ENCODE assay signal across 10 cellular contexts in the genomic region with DNA sequence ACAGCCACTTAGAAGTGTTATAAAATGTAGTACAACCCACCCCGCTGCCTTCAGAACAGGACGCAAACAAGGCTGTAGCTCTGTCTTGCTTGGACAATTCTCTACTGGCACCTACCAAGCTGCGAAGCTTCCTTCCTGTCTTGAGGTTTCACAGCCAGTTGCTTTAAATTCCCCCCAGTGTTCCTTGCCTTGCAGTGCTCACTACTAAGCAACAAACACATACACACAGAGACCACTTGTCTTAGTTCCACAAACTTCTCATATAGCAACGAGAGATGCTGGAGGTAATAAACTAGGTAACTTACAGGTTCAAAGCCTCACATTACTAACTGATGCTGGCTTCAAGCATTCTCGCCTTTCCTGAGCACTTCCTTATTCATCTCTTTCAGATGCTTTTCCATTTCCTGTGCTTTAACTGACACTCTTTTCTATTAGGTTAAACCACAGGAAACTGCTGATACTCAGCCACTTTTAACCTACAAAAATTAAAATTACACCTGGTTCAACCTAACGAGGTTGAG.
DNase-seq lines count a peak whose midpoint lies in the region; ATAC-seq and TF ChIP-seq lines count a peak whose summit lies in the region.
"Had no signal": no experiment of that assay in that cellular context is flagged by ENCODE, and none has a peak within 500 bp of the region (broad histone marks: within the 10 kb centered on the region; RNA-seq: fewer than 3 reads in every experiment).

No MANE protein-coding gene starts in this region.

- TF ChIP-seq POLR2A in suprapubic skin (IDR thresholded peaks at IDR 0.05) = no peak

- no peak overlapping the region for H3K27ac ChIP-seq in suprapubic skin

- H3K36me3 Mint-ChIP-seq in activated CD8-positive, alpha-beta T cell treated with anti-CD3 and anti-CD28 coated beads, Interleukin-2, amount 10 ng/mL, durations not matched to agents 7 days and 5 days (ENCODE audit: low read depth) = peaks cover 57% of the 10 kb centered on the region
- peaks cover 8% of the 10 kb centered on the region for H3K36me3 Mint-ChIP-seq in progenitor cell of endocrine pancreas (ENCODE audit: insufficient read depth)

- peaks cover 44% of the 10 kb centered on the region for H3K9me3 Mint-ChIP-seq in activated CD8-positive, alpha-beta T cell treated with anti-CD3 and anti-CD28 coated beads, Interleukin-2, amount 10 ng/mL, durations not matched to agents 7 days and 5 days (ENCODE audit: insufficient read depth)
- H3K9me3 Mint-ChIP-seq in progenitor cell of endocrine pancreas (ENCODE audit: low read depth) = peaks cover 27% of the 10 kb centered on the region

- H3K4me1 Mint-ChIP-seq in activated CD8-positive, alpha-beta T cell treated with anti-CD3 and anti-CD28 coated beads, Interleukin-2, amount 10 ng/mL, durations not matched to agents 7 days and 5 days (ENCODE audit: low read depth) = peaks cover 29% of the 10 kb centered on the region
- peaks cover 6% of the 10 kb centered on the region for H3K4me1 Mint-ChIP-seq in progenitor cell of endocrine pancreas (ENCODE audit: low read depth)

- TF ChIP-seq CTCF in suprapubic skin (IDR thresholded peaks at IDR 0.05) (no peak), progenitor cell of endocrine pancreas (IDR thresholded peaks at IDR 0.05; ENCODE audit: unreplicated experiment) (no peak)

- no peaks in the 10 kb centered on the region for H3K36me3 ChIP-seq in suprapubic skin

- H3K9me3 ChIP-seq in suprapubic skin = peaks cover 9% of the 10 kb centered on the region

- CTCF ChIA-PET in activated CD8-positive, alpha-beta T cell treated with anti-CD3 and anti-CD28 coated beads, Interleukin-2, amount 10 ng/mL, durations not matched to agents 7 days and 5 days (lab: Charles Lee) = interaction anchor here (1.5 to 1.8 kb wide), 2 partner anchors 89 to 197 kb away, joined by 3 to 7 read pairs; no protein-coding TSS in a partner anchor

- H3K4me1 ChIP-seq in suprapubic skin = no peaks in the 10 kb centered on the region

- peak; percentile 63 for ATAC-seq in HG02943 (IDR thresholded peaks at IDR 0.05; ENCODE audit: low read depth, unreplicated experiment)
- ATAC-seq in activated CD8-positive, alpha-beta T cell treated with anti-CD3 and anti-CD28 coated beads, Interleukin-2, amount 10 ng/mL, durations not matched to agents 7 days and 5 days = peak; percentile 91

- H3K4me3 ChIP-seq in suprapubic skin = no peak overlapping the region

- WGBS in suprapubic skin = 66% methylated on average over 6 of the region's 6 CpGs

- POLR2A ChIA-PET in activated CD8-positive, alpha-beta T cell treated with anti-CD3 and anti-CD28 coated beads, Interleukin-2, amount 10 ng/mL, durations not matched to agents 7 days and 5 days (lab: Charles Lee) = no interaction called here

- H3K27ac Mint-ChIP-seq in activated CD8-positive, alpha-beta T cell treated with anti-CD3 and anti-CD28 coated beads, Interleukin-2, amount 10 ng/mL, durations not matched to agents 7 days and 5 days = peak overlapping the region; percentile 93
- H3K27ac Mint-ChIP-seq in progenitor cell of endocrine pancreas = no peak overlapping the region

- no peak for TF ChIP-seq EP300 in suprapubic skin (IDR thresholded peaks at IDR 0.05)

- H3K27me3 ChIP-seq in suprapubic skin = no peaks in the 10 kb centered on the region

- H3K4me3 Mint-ChIP-seq in activated CD8-positive, alpha-beta T cell treated with anti-CD3 and anti-CD28 coated beads, Interleukin-2, amount 10 ng/mL, durations not matched to agents 7 days and 5 days = peak overlapping the region; percentile 46
- no peak overlapping the region for H3K4me3 Mint-ChIP-seq in progenitor cell of endocrine pancreas (ENCODE audit: low read depth)

- no peaks in the 10 kb centered on the region for H3K27me3 Mint-ChIP-seq in activated CD8-positive, alpha-beta T cell treated with anti-CD3 and anti-CD28 coated beads, Interleukin-2, amount 10 ng/mL, durations not matched to agents 7 days and 5 days (ENCODE audit: low read depth)
- no peaks in the 10 kb centered on the region for H3K27me3 Mint-ChIP-seq in progenitor cell of endocrine pancreas

- DNase-seq in activated CD8-positive, alpha-beta memory T cell treated with anti-CD3 and anti-CD28 coated beads for 1 hour (ENCODE audit: extremely low read depth in 1 of 2, low read depth in 1 of 2) = peak; percentile 1 to 7
- no peak for DNase-seq in activated CD8-positive, alpha-beta memory T cell treated with anti-CD3 and anti-CD28 coated beads, Interleukin-2, amount 50 U/mL, for 48 hours
- DNase-seq in activated CD8-positive, alpha-beta T cell treated with anti-CD3 and anti-CD28 coated beads, Interleukin-2, amount 10 ng/mL, durations not matched to agents 7 days and 5 days = peak; percentile 63
- peak; percentile 23 to 33 for DNase-seq in stimulated activated CD8-positive, alpha-beta memory T cell treated with anti-CD3 and anti-CD28 coated beads, Interleukin-7, amount 100 ng/mL, for 4 hours (ENCODE audit: low read depth in 2 of 2)
- DNase-seq in suprapubic skin (ENCODE audit: low spot score in 2 of 2) (no peak), progenitor cell of endocrine pancreas (ENCODE audit: low spot score, unreplicated experiment) (no peak), NCI-H1105 treated with DMSO at 0.1 percent for 48 hours (lab: John Stamatoyannopoulos, UW) (no peak)
- DNase-seq: SHP77; stimulated activated naive CD4-positive, alpha-beta T cell treated with Interleukin-2 at 50 U/mL for 16 hours had no signal

Comparison
In these comparisons a context has a peak if more than half of its experiments do, and no peak if none do; other contexts are left out.
1. DNase-seq: peak in activated CD8-positive, alpha-beta memory T cell treated with anti-CD3 and anti-CD28 coated beads for 1 hour (2 of 2), activated CD8-positive, alpha-beta T cell treated with anti-CD3 and anti-CD28 coated beads, Interleukin-2, amount 10 ng/mL, durations not matched to agents 7 days and 5 days (single experiment) and stimulated activated CD8-positive, alpha-beta memory T cell treated with anti-CD3 and anti-CD28 coated beads, Interleukin-7, amount 100 ng/mL, for 4 hours (2 of 2); none in activated CD8-positive, alpha-beta memory T cell treated with anti-CD3 and anti-CD28 coated beads, Interleukin-2, amount 50 U/mL, for 48 hours (single experiment), suprapubic skin (0 of 2), progenitor cell of endocrine pancreas (single experiment) and NCI-H1105 treated with DMSO at 0.1 percent for 48 hours (single experiment).